Comparison of ENCODE assay signal across 13 cellular contexts in the genomic region with DNA sequence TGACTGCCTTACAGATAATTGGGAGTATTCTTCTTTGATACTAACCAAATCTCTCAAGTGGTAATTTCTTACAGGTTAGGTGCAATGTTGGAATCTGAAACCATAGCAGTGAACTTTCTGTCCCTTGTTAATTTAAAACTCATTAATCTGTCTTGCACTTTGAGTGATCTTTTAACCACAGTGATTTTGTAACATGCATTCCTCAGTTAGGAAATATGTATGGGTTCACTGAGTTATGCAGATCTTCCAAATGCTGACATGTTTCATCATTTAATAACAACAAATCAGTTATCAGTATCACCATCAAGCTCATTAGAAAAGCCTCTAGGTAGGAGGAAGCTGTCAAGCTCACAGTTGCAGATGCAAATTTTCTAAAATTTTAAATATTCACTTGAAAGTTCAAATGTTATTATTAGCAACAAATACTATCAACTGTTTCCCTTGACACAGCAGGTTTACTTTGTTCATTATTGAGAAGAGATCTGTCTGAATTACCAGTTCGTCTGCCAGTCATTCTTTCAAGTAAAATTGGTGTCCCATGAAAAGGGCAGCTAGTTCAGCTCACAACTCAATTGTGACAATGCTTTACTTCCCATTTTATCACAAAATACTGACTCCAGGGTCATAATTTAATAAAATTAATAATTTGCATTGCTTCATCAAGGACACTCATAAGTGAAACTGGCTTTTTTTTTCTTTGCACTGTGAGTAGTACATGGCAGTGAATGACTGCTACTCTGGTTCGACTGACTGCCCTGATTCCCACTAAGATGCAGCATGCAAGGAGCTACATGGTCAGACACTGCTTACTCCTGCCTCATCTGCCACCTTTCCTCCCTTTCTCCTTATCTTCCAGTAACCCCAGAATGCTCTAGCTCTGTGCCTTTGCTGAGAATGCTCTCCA. TPM values are rescaled to one million over a fixed set of nuclear protein-coding genes. Genes with fewer than 3 reads are reported as not detected.
A peak's percentile ranks its signal among the peaks of the same experiment; 100 is the strongest.
DNase-seq lines count a peak whose midpoint lies in the region; ATAC-seq and TF ChIP-seq lines count a peak whose summit lies in the region.
"Had no signal": no experiment of that assay in that cellular context is flagged by ENCODE, and none has a peak within 500 bp of the region (broad histone marks: within the 10 kb centered on the region; RNA-seq: fewer than 3 reads in every experiment).

No MANE protein-coding gene starts in this region.

- no peak overlapping the region for H3K4me3 Mint-ChIP-seq in progenitor cell of endocrine pancreas (ENCODE audit: low read depth)
- H3K4me3 Mint-ChIP-seq: activated naive CD8-positive, alpha-beta T cell treated with anti-CD3 and anti-CD28 coated beads, Interleukin-2, amount 10 ng/mL, durations not matched to agents 7 days and 5 days had no signal

- H3K4me1 Mint-ChIP-seq in progenitor cell of endocrine pancreas (ENCODE audit: low read depth), result no peaks in the 10 kb centered on the region
- H3K4me1 Mint-ChIP-seq: activated naive CD8-positive, alpha-beta T cell treated with anti-CD3 and anti-CD28 coated beads, Interleukin-2, amount 10 ng/mL, durations not matched to agents 7 days and 5 days had no signal

- H3K27ac Mint-ChIP-seq in progenitor cell of endocrine pancreas, result no peak overlapping the region
- H3K27ac Mint-ChIP-seq: activated naive CD8-positive, alpha-beta T cell treated with anti-CD3 and anti-CD28 coated beads, Interleukin-2, amount 10 ng/mL, durations not matched to agents 7 days and 5 days had no signal

- H3K27ac ChIP-seq in right atrium auricular region (no peak overlapping the region), right cardiac atrium (ENCODE audit: low read length) (no peak overlapping the region)
- H3K27ac ChIP-seq: parathyroid adenoma had no signal

- 70% methylated on average over 2 of the region's 2 CpGs for WGBS in right cardiac atrium

- H3K9me3 ChIP-seq in right atrium auricular region (no peaks in the 10 kb centered on the region), right cardiac atrium (ENCODE audit: control insufficient read depth, low read length) (no peaks in the 10 kb centered on the region)

- ATAC-seq in GM19324 (IDR thresholded peaks at IDR 0.05; ENCODE audit: low FRiP score, unreplicated experiment) (peak; percentile 76), HG03175 (IDR thresholded peaks at IDR 0.05; ENCODE audit: unreplicated experiment) (peak; percentile 49), right cardiac atrium (no peak)

- H3K4me1 ChIP-seq in right atrium auricular region, result peaks cover 0 to 9% of the 10 kb centered on the region in 2 donors
- H3K4me1 ChIP-seq in right cardiac atrium (ENCODE audit: control insufficient read depth, insufficient read depth, low read length), result no peaks in the 10 kb centered on the region

- H3K27me3 ChIP-seq in right atrium auricular region, result no peaks in the 10 kb centered on the region
- no peaks in the 10 kb centered on the region for H3K27me3 ChIP-seq in right cardiac atrium (ENCODE audit: control insufficient read depth, insufficient read depth)

- no peak overlapping the region for H3K4me3 ChIP-seq in epithelial cell of proximal tubule (ENCODE audit: low read depth, low read length)
- H3K4me3 ChIP-seq in right atrium auricular region, result no peak overlapping the region
- no peak overlapping the region for H3K4me3 ChIP-seq in right cardiac atrium (ENCODE audit: low read length)

- peaks cover 88% of the 10 kb centered on the region for H3K36me3 ChIP-seq in right atrium auricular region

- peaks cover 37% of the 10 kb centered on the region for H3K36me3 Mint-ChIP-seq in progenitor cell of endocrine pancreas (ENCODE audit: insufficient read depth)

- TF ChIP-seq CTCF in epithelial cell of proximal tubule (conservative IDR thresholded peaks at IDR 0.05; ENCODE audit: low read depth, low read length) (no peak), right atrium auricular region (IDR thresholded peaks at IDR 0.05) (no peak), progenitor cell of endocrine pancreas (IDR thresholded peaks at IDR 0.05; ENCODE audit: unreplicated experiment) (no peak)

- intact Hi-C loops in right cardiac atrium (cut with DNase I), result no loop called here

- no peaks in the 10 kb centered on the region for H3K9me3 Mint-ChIP-seq in progenitor cell of endocrine pancreas (ENCODE audit: low read depth)
- H3K9me3 Mint-ChIP-seq: activated naive CD8-positive, alpha-beta T cell treated with anti-CD3 and anti-CD28 coated beads, Interleukin-2, amount 10 ng/mL, durations not matched to agents 7 days and 5 days had no signal

- peak; percentile 23 for DNase-seq in AG20443 (ENCODE audit: low spot score)
- peak; percentile 68 for DNase-seq in epithelial cell of proximal tubule (ENCODE audit: low read depth)
- no peak for DNase-seq in right atrium auricular region (ENCODE audit: low spot score)
- DNase-seq in cerebellar cortex (ENCODE audit: low spot score), result no peak
- no peak for DNase-seq in progenitor cell of endocrine pancreas (ENCODE audit: low spot score, unreplicated experiment)
- DNase-seq in right cardiac atrium, result no peak
- DNase-seq: activated naive CD8-positive, alpha-beta T cell treated with anti-CD3 and anti-CD28 coated beads, Interleukin-2, amount 10 ng/mL, durations not matched to agents 7 days and 5 days; H7; NCI-H2029; T-helper 9 cell had no signal

- no peaks in the 10 kb centered on the region for H3K27me3 Mint-ChIP-seq in progenitor cell of endocrine pancreas
- H3K27me3 Mint-ChIP-seq: activated naive CD8-positive, alpha-beta T cell treated with anti-CD3 and anti-CD28 coated beads, Interleukin-2, amount 10 ng/mL, durations not matched to agents 7 days and 5 days had no signal

RNA-seq across cellular contexts. Expression of a gene that starts 31.6 kb away (rescaled TPM):
- total RNA-seq in epithelial cell of proximal tubule, result 52.6 and 78.4 TPM in 2 replicates
- total RNA-seq in right atrium auricular region, result 100 to 1,000 TPM; 139 to 197 TPM
- 79.4 and 85.0 TPM in 2 replicates for total RNA-seq in progenitor cell of endocrine pancreas
- total RNA-seq in right cardiac atrium, result 100 to 1,000 TPM; 161 to 208 (median 193) TPM
- 307 TPM for polyA plus RNA-seq in right cardiac atrium

Comparison
In these comparisons a context has a peak if more than half of its experiments do, and no peak if none do; other contexts are left out.
1. DNase-seq: peak in AG20443 (single experiment) and epithelial cell of proximal tubule (single experiment); none in right atrium auricular region (single experiment), cerebellar cortex (single experiment), progenitor cell of endocrine pancreas (single experiment) and right cardiac atrium (0 of 3).
2. ATAC-seq: peak in GM19324 (single experiment) and HG03175 (single experiment); none in right cardiac atrium (0 of 2).